Comparison of ENCODE assay signal across 9 cellular contexts in the genomic region with DNA sequence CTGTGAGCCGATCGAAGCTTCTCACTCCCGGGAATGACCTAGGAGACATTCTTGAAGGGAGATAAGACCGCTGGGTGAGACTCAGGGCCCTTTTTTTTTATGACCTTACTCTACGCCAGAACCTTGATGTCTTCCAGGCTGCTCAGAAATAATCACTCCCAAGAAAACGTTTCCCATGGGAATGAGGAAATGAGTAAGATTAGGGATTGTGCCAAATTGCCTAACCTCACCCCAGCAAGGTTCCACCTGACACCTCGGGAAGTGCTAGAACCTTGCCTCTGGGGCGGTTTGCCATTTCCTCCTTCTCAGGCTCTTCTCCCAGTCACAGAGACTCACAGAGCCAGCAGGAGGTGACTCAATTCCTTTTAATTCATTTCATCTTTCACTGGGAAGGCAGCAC. TPM values are rescaled to one million over a fixed set of nuclear protein-coding genes. Genes with fewer than 3 reads are reported as not detected.
A peak's percentile ranks its signal among the peaks of the same experiment; 100 is the strongest.
DNase-seq lines count a peak whose midpoint lies in the region; ATAC-seq and TF ChIP-seq lines count a peak whose summit lies in the region.
"Had no signal": no experiment of that assay in that cellular context is flagged by ENCODE, and none has a peak within 500 bp of the region (broad histone marks: within the 10 kb centered on the region; RNA-seq: fewer than 3 reads in every experiment).

No MANE protein-coding gene starts in this region.

- TF ChIP-seq POLR2A in breast epithelium (IDR thresholded peaks at IDR 0.05): no peak
- TF ChIP-seq POLR2A in right lobe of liver (IDR thresholded peaks at IDR 0.05): no peak

- intact Hi-C loops in breast epithelium (cut with DNase I; ENCODE audit: low total_unique reads): no loop called here
- intact Hi-C loops in right lobe of liver (cut with DNase I): no loop called here
- intact Hi-C loops in upper lobe of right lung (cut with DNase I): no loop called here

- H3K9me3 Mint-ChIP-seq in activated T-cell treated with anti-CD3 and anti-CD28 coated beads, Interleukin-2, amount 50 U/mL, for 72 hours: no peaks in the 10 kb centered on the region
- no peaks in the 10 kb centered on the region for H3K9me3 Mint-ChIP-seq in activated T-cell treated with anti-CD3 and anti-CD28 coated beads, Interleukin-2, amount 50 U/mL, for 24 hours

- peak overlapping the region; percentile 16 to 24 for H3K4me3 Mint-ChIP-seq in activated T-cell treated with anti-CD3 and anti-CD28 coated beads, Interleukin-2, amount 50 U/mL, for 72 hours
- no peak overlapping the region for H3K4me3 Mint-ChIP-seq in activated T-cell treated with anti-CD3 and anti-CD28 coated beads, Interleukin-2, amount 50 U/mL, for 24 hours

- DNase-seq in activated T-cell treated with anti-CD3 and anti-CD28 coated beads, Interleukin-2, amount 50 U/mL, for 72 hours: no peak
- DNase-seq in activated T-cell treated with anti-CD3 and anti-CD28 coated beads, Interleukin-2, amount 50 U/mL, for 24 hours: no peak
- peak in 1 of 2 donors; percentile 38 for DNase-seq in breast epithelium (ENCODE audit: low spot score in 2 of 2)
- DNase-seq in right lobe of liver: peak in 2 of 3 donors; percentile 54 to 69
- no peak for DNase-seq in upper lobe of right lung
- DNase-seq in HK-2 (ENCODE audit: unreplicated experiment): no peak
- DNase-seq in iPS-NIHi11 (ENCODE audit: low spot score): no peak
- no peak for DNase-seq in NCI-H345 (lab: John Stamatoyannopoulos, UW)

- H3K4me3 ChIP-seq in breast epithelium (no peak overlapping the region), right lobe of liver (no peak overlapping the region), upper lobe of right lung (no peak overlapping the region)
- H3K4me3 ChIP-seq: BLaER1 treated with 17β-estradiol and CSF1 and Interleukin-3, amounts not matched to agents 10 nM and 100 nM had no signal

- no peaks in the 10 kb centered on the region for H3K36me3 Mint-ChIP-seq in activated T-cell treated with anti-CD3 and anti-CD28 coated beads, Interleukin-2, amount 50 U/mL, for 72 hours (ENCODE audit: insufficient read depth in 2 of 2)
- peaks cover 32% of the 10 kb centered on the region for H3K36me3 Mint-ChIP-seq in activated T-cell treated with anti-CD3 and anti-CD28 coated beads, Interleukin-2, amount 50 U/mL, for 24 hours (ENCODE audit: low read depth)

- H3K27me3 ChIP-seq in breast epithelium: no peaks in the 10 kb centered on the region
- no peaks in the 10 kb centered on the region for H3K27me3 ChIP-seq in right lobe of liver
- H3K27me3 ChIP-seq in upper lobe of right lung: no peaks in the 10 kb centered on the region

- 22% methylated on average over 7 of the region's 8 CpGs for WGBS in right lobe of liver (ENCODE audit: insufficient coverage, low coverage, low lambda C conversion rate, missing lambda C conversion rate)

- TF ChIP-seq CTCF in breast epithelium (IDR thresholded peaks at IDR 0.05) (no peak), right lobe of liver (IDR thresholded peaks at IDR 0.05) (no peak), upper lobe of right lung (IDR thresholded peaks at IDR 0.05) (no peak)

- H3K9me3 ChIP-seq in breast epithelium (no peaks in the 10 kb centered on the region), right lobe of liver (no peaks in the 10 kb centered on the region), upper lobe of right lung (no peaks in the 10 kb centered on the region)

- H3K4me1 ChIP-seq in breast epithelium: no peaks in the 10 kb centered on the region
- peaks cover 0 to 16% (median 2%) of the 10 kb centered on the region in 4 donors for H3K4me1 ChIP-seq in right lobe of liver
- peaks cover 24% of the 10 kb centered on the region for H3K4me1 ChIP-seq in upper lobe of right lung

- ATAC-seq in activated T-cell treated with anti-CD3 and anti-CD28 coated beads, Interleukin-2, amount 50 U/mL, for 72 hours (replicated peaks in 1 of 2): no peak
- ATAC-seq in right lobe of liver: peak in 2 of 4 donors; percentile 2 to 46
- ATAC-seq in upper lobe of right lung: peak; percentile 1

- no peaks in the 10 kb centered on the region for H3K27me3 Mint-ChIP-seq in activated T-cell treated with anti-CD3 and anti-CD28 coated beads, Interleukin-2, amount 50 U/mL, for 72 hours (ENCODE audit: low read depth)
- no peaks in the 10 kb centered on the region for H3K27me3 Mint-ChIP-seq in activated T-cell treated with anti-CD3 and anti-CD28 coated beads, Interleukin-2, amount 50 U/mL, for 24 hours

- H3K36me3 ChIP-seq in breast epithelium (no peaks in the 10 kb centered on the region), right lobe of liver (peaks cover 0 to 7% (median 0%) of the 10 kb centered on the region in 4 donors), upper lobe of right lung (no peaks in the 10 kb centered on the region)
- H3K36me3 ChIP-seq: BLaER1 treated with 17β-estradiol and CSF1 and Interleukin-3, amounts not matched to agents 10 nM and 100 nM had no signal

- H3K27ac ChIP-seq in breast epithelium (peak overlapping the region; percentile 17 to 65), right lobe of liver (peak overlapping the region; percentile 95 to 97 (median 96)), upper lobe of right lung (peak overlapping the region; percentile 37)
- H3K27ac ChIP-seq: BLaER1 treated with 17β-estradiol and CSF1 and Interleukin-3, amounts not matched to agents 10 nM and 100 nM had no signal

- peaks cover 27% of the 10 kb centered on the region for H3K4me1 Mint-ChIP-seq in activated T-cell treated with anti-CD3 and anti-CD28 coated beads, Interleukin-2, amount 50 U/mL, for 72 hours (ENCODE audit: low read depth)
- H3K4me1 Mint-ChIP-seq in activated T-cell treated with anti-CD3 and anti-CD28 coated beads, Interleukin-2, amount 50 U/mL, for 24 hours (ENCODE audit: low read depth): peaks cover 41% of the 10 kb centered on the region

- no peak overlapping the region for H3K27ac Mint-ChIP-seq in activated T-cell treated with anti-CD3 and anti-CD28 coated beads, Interleukin-2, amount 50 U/mL, for 72 hours
- no peak overlapping the region for H3K27ac Mint-ChIP-seq in activated T-cell treated with anti-CD3 and anti-CD28 coated beads, Interleukin-2, amount 50 U/mL, for 24 hours

RNA-seq across cellular contexts. Expression of a gene that starts 2.3 kb away (rescaled TPM):
- total RNA-seq in activated T-cell treated with anti-CD3 and anti-CD28 coated beads, Interleukin-2, amount 50 U/mL, for 72 hours: 1 to 10 TPM; 7.2 to 7.3 TPM
- total RNA-seq in breast epithelium: 10 to 100 TPM; 17.1 to 29.7 (median 25.6) TPM
- 10 to 100 TPM; 33.9 to 60.9 (median 43.0) TPM for total RNA-seq in right lobe of liver
- total RNA-seq in upper lobe of right lung: 20.2 TPM

RNA-seq across cellular contexts. Expression of a gene that starts 57.6 kb away (rescaled TPM):
- 10 to 100 TPM; 70.8 to 73.3 TPM for total RNA-seq in activated T-cell treated with anti-CD3 and anti-CD28 coated beads, Interleukin-2, amount 50 U/mL, for 72 hours
- total RNA-seq in breast epithelium: 10 to 100 TPM; 47.3 to 72.5 (median 65.5) TPM
- 10 to 100 TPM; 31.8 to 60.6 (median 50.2) TPM for total RNA-seq in right lobe of liver
- total RNA-seq in upper lobe of right lung: 56.5 TPM

Comparison
In these comparisons a context has a peak if more than half of its experiments do, and no peak if none do; other contexts are left out.
1. DNase-seq: peak in right lobe of liver (2 of 3); none in activated T-cell treated with anti-CD3 and anti-CD28 coated beads, Interleukin-2, amount 50 U/mL, for 72 hours (0 of 2), activated T-cell treated with anti-CD3 and anti-CD28 coated beads, Interleukin-2, amount 50 U/mL, for 24 hours (single experiment), upper lobe of right lung (single experiment), HK-2 (single experiment), iPS-NIHi11 (single experiment) and NCI-H345 (single experiment).
2. H3K27ac ChIP-seq: peak in every context shown above with its lines; median percentile 96 in right lobe of liver; 41 in breast epithelium; 37 in upper lobe of right lung.